In the genomic region with DNA sequence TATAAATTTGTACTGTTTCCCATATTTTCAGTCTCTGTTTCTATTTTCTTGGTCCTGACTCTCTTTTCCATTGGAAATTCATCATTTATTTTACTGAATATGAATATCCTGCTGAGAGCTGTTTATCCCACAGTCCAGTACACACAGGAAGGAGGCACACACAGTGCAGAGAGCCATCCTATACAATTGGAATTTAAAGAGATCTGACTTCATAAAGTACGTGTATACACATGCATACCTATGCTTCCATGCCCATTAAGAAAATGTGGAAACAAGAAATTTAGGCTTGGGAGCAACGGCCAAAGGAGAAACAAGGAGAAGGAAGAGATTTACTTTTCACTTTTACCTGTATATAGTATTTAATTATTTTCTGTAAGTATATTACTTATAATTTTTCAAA, we compare ENCODE assay signal across 24 cellular contexts.
A peak's percentile ranks its signal among the peaks of the same experiment; 100 is the strongest.
DNase-seq lines count a peak whose midpoint lies in the region; ATAC-seq, FAIRE-seq and TF ChIP-seq lines count a peak whose summit lies in the region.
"Had no signal": no experiment of that assay in that cellular context is flagged by ENCODE, and none has a peak within 500 bp of the region (broad histone marks: within the 10 kb centered on the region; RNA-seq: fewer than 3 reads in every experiment).

No MANE protein-coding gene starts in this region.

- no peaks in the 10 kb centered on the region for H3K27me3 ChIP-seq in ACC112 (ENCODE audit: insufficient read depth, low read length)
- no peaks in the 10 kb centered on the region for H3K27me3 ChIP-seq in RWPE2 (ENCODE audit: insufficient read depth, poor library complexity, severe bottlenecking)
- H3K27me3 ChIP-seq: SJSA1 had no signal

- FAIRE-seq in HTR-8/SVneo (lab: Jason Lieb, UNC), result no peak
- FAIRE-seq: GM12892, H1, K562, RCC 7860 had no signal

- TF ChIP-seq CTCF in RWPE2 (IDR thresholded peaks at IDR 0.05; ENCODE audit: poor library complexity, severe bottlenecking) (no peak), epithelial cell of esophagus (IDR thresholded peaks at IDR 0.05; ENCODE audit: insufficient read depth, low read depth, low read length, missing control alignments) (no peak), mesothelial cell of epicardium (IDR thresholded peaks at IDR 0.05; ENCODE audit: unreplicated experiment) (no peak)

- no peak overlapping the region for H3K4me3 Mint-ChIP-seq in mesothelial cell of epicardium
- H3K4me3 Mint-ChIP-seq: CD8-positive, alpha-beta memory T cell had no signal

- no peaks in the 10 kb centered on the region for H3K9me3 Mint-ChIP-seq in mesothelial cell of epicardium
- H3K9me3 Mint-ChIP-seq: CD8-positive, alpha-beta memory T cell had no signal

- H3K36me3 Mint-ChIP-seq in mesothelial cell of epicardium, result peaks cover 7% of the 10 kb centered on the region
- H3K36me3 Mint-ChIP-seq: CD8-positive, alpha-beta memory T cell had no signal

- H2AFZ ChIP-seq in ACC112 (ENCODE audit: low read length, unreplicated experiment), result no peak overlapping the region

- H3K4me1 ChIP-seq in ACC112 (ENCODE audit: control insufficient read depth, insufficient read depth, low read length, unreplicated experiment) (peaks cover 90% of the 10 kb centered on the region), RWPE2 (ENCODE audit: insufficient read depth, poor library complexity, severe bottlenecking) (peaks cover 95% of the 10 kb centered on the region)
- H3K4me1 ChIP-seq: SJSA1 had no signal

- no peaks in the 10 kb centered on the region for H3K27me3 Mint-ChIP-seq in mesothelial cell of epicardium (ENCODE audit: low read depth)

- H3K4me1 Mint-ChIP-seq in mesothelial cell of epicardium, result peaks cover 75% of the 10 kb centered on the region
- H3K4me1 Mint-ChIP-seq: CD8-positive, alpha-beta memory T cell had no signal

- H3K9me3 ChIP-seq in RWPE2 (ENCODE audit: severe bottlenecking), result no peaks in the 10 kb centered on the region
- H3K9me3 ChIP-seq: SJSA1 had no signal

- DNase-seq in RWPE2 (ENCODE audit: low spot score) (no peak), epithelial cell of esophagus (ENCODE audit: low read depth) (peak; percentile 56), mesothelial cell of epicardium (ENCODE audit: low spot score in 2 of 2, unreplicated experiment in 2 of 2) (no peak), HTR-8/SVneo (ENCODE audit: insufficient read length, low spot score) (no peak), kidney tubule cell (ENCODE audit: low spot score) (no peak), COR-L47 (lab: John Stamatoyannopoulos, UW) (no peak)
- DNase-seq: CD8-positive, alpha-beta memory T cell; DMS153; DND-41; HCEC 1CT; NCI-H1092 treated with DMSO at 0.1 percent for 48 hours; NCI-H1436; NCI-H187; NCI-H2081 treated with DMSO at 0.1 percent for 48 hours; NCI-H2171; NCI-H226; NCI-H510A had no signal

- H3K79me2 ChIP-seq in ACC112 (ENCODE audit: control insufficient read depth, insufficient read depth, low read length, unreplicated experiment), result peaks cover 70% of the 10 kb centered on the region

- H3K36me3 ChIP-seq in ACC112 (ENCODE audit: insufficient read depth, low read length) (no peaks in the 10 kb centered on the region), RWPE2 (ENCODE audit: low read depth) (peaks cover 4% of the 10 kb centered on the region; the same call in 1 of the 2 replicates)
- H3K36me3 ChIP-seq: SJSA1 had no signal

- H3K4me3 ChIP-seq in ACC112 (ENCODE audit: low read depth, low read length) (no peak overlapping the region), RWPE2 (ENCODE audit: severe bottlenecking) (no peak overlapping the region), epithelial cell of esophagus (ENCODE audit: low read length) (no peak overlapping the region)
- H3K4me3 ChIP-seq: K562, SJSA1 had no signal

- H3K27ac ChIP-seq in ACC112 (ENCODE audit: low read depth, low read length) (peak overlapping the region; percentile 78), RWPE2 (ENCODE audit: poor library complexity, severe bottlenecking) (peak overlapping the region; percentile 95)
- H3K27ac ChIP-seq: SJSA1 had no signal

- ATAC-seq in RWPE2 (ENCODE audit: low read depth) (peak; percentile 48; the same call in 2 of the 3 replicates), HG03442 (IDR thresholded peaks at IDR 0.05; ENCODE audit: unreplicated experiment) (no peak)

- peak overlapping the region; percentile 36 for H3K27ac Mint-ChIP-seq in mesothelial cell of epicardium
- H3K27ac Mint-ChIP-seq: CD8-positive, alpha-beta memory T cell had no signal
